Comparison of ENCODE assay signal across 8 cellular contexts in the genomic region with DNA sequence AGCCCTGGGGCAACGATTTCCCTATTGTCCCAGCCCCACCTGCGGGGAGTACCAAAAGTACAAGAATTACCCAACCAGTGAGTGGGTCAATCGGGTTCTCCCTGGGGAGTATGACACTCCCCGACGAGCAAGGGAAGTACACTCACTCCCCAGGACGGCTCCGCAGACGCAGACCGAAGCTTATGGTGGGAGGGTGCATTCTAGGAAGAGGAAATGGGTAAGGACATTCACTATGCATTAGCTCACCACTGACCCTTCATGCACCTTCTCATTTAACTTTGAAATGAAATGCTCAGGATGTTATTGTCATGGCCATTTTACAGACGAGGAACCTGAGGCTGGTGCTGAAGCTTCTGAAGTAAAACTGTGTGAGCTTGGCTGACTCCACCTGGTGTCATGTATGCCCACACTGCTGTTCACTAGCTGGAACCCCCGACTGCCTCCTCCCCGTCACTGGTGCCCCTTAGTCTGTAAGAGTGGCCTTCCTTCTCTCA. TPM values are rescaled to one million over a fixed set of nuclear protein-coding genes. Genes with fewer than 3 reads are reported as not detected.
A peak's percentile ranks its signal among the peaks of the same experiment; 100 is the strongest.
DNase-seq lines count a peak whose midpoint lies in the region; ATAC-seq, FAIRE-seq and TF ChIP-seq lines count a peak whose summit lies in the region.

No MANE protein-coding gene starts in this region.

- H3K9me3 ChIP-seq in adrenal gland (replicated peaks in 1 of 3) = no peaks in the 10 kb centered on the region
- no peaks in the 10 kb centered on the region for H3K9me3 ChIP-seq in HepG2 (ENCODE audit: low read length)
- H3K9me3 ChIP-seq in effector memory CD4-positive, alpha-beta T cell (ENCODE audit: control insufficient read depth, low read length) = no peaks in the 10 kb centered on the region

- TF ChIP-seq POLR2A in adrenal gland (IDR thresholded peaks at IDR 0.05) = no peak
- no peak for TF ChIP-seq POLR2A in HepG2 (IDR thresholded peaks at IDR 0.05; ENCODE audit: insufficient read depth in 1 of 2, low read depth in 2 of 2, low read length in 2 of 2)

- no peak overlapping the region for H2AFZ ChIP-seq in HepG2 (ENCODE audit: low read length)

- TF ChIP-seq CTCF in adrenal gland (IDR thresholded peaks at IDR 0.05) = no peak
- no peak for TF ChIP-seq CTCF in HepG2 (CRISPR knock-in tag; IDR thresholded peaks at IDR 0.05)

- no peaks in the 10 kb centered on the region for H3K36me3 ChIP-seq in adrenal gland (replicated peaks in 1 of 2)
- no peaks in the 10 kb centered on the region for H3K36me3 ChIP-seq in HepG2 (replicated peaks in 1 of 2; ENCODE audit: control insufficient read depth in 1 of 2, insufficient read depth in 2 of 2, low read length in 2 of 2)
- H3K36me3 ChIP-seq in H7 (replicated peaks; ENCODE audit: control insufficient read depth, insufficient read depth, low read length) = no peaks in the 10 kb centered on the region
- no peaks in the 10 kb centered on the region for H3K36me3 ChIP-seq in effector memory CD4-positive, alpha-beta T cell (ENCODE audit: control insufficient read depth, insufficient read depth, low read length)

- TF ChIP-seq RAD21 in HepG2 (CRISPR knock-in tag; IDR thresholded peaks at IDR 0.05) = no peak

- no peaks in the 10 kb centered on the region for H3K27me3 ChIP-seq in adrenal gland
- peaks cover 0 to 12% of the 10 kb centered on the region in 2 experiments; a peak in 4 of 5 replicates for H3K27me3 ChIP-seq in HepG2 (ENCODE audit: control insufficient read depth in 1 of 2, insufficient read depth in 2 of 2, low read length in 2 of 2)
- H3K27me3 ChIP-seq in H7 (ENCODE audit: control insufficient read depth, insufficient read depth, low read length) = no peaks in the 10 kb centered on the region
- H3K27me3 ChIP-seq in effector memory CD4-positive, alpha-beta T cell (replicated peaks; ENCODE audit: control insufficient read depth, insufficient read depth, low read length, poor library complexity, severe bottlenecking) = no peaks in the 10 kb centered on the region

- BruUV-seq in HepG2 (replicated peaks; lab: Mats Ljungman, UMichigan) = no TSS peak

- no peaks in the 10 kb centered on the region for H3K4me1 ChIP-seq in adrenal gland (replicated peaks in 1 of 2)
- H3K4me1 ChIP-seq in HepG2 (ENCODE audit: insufficient read depth, low read length) = peaks cover 14% of the 10 kb centered on the region
- no peaks in the 10 kb centered on the region for H3K4me1 ChIP-seq in effector memory CD4-positive, alpha-beta T cell (ENCODE audit: control insufficient read depth, insufficient read depth, low read length, poor library complexity, severe bottlenecking)

- H3K9ac ChIP-seq in HepG2 (ENCODE audit: insufficient read depth, low read depth, low read length) = no peak overlapping the region

- intact Hi-C loops in adrenal gland (cut with DNase I) = no loop called here
- intact Hi-C loops in HepG2 (cut with micrococcal nuclease; ENCODE audit: unreplicated experiment) = no loop called here

- H3K4me2 ChIP-seq in HepG2 (ENCODE audit: low read depth, low read length) = no peak overlapping the region

- peak; percentile 95 for DNase-seq in EL
- peak in 4 of 7 donors; percentile 20 to 60 (median 50) for DNase-seq in adrenal gland
- DNase-seq in HepG2 (ENCODE audit: low spot score) = no peak
- DNase-seq in H7 = no peak
- DNase-seq in cortex of kidney (lab: John Stamatoyannopoulos, UW) = no peak
- no peak for DNase-seq in effector memory CD4-positive, alpha-beta T cell
- DNase-seq in T-helper 2 cell = no peak

- in situ Hi-C loops in HepG2 (cut with HindIII; ENCODE audit: extremely low pct_ligation_motif_present, low pct_unique_long_range_greater_than_20kb) = no loop called here

- 60 to 71% (median 63%) methylated on average over 12 of the region's 12 CpGs for WGBS in adrenal gland, 4 donors
- WGBS in HepG2 (ENCODE audit: low lambda C conversion rate) = 66% methylated on average over 12 of the region's 12 CpGs

- POLR2A ChIA-PET in HepG2 (lab: Yijun Ruan, JAX) = no interaction called here

- H3K27ac ChIP-seq in adrenal gland (peak overlapping the region in 1 of 5 donors; percentile 22), HepG2 (ENCODE audit: extremely low read length, insufficient read depth, low read length) (no peak overlapping the region)
- H3K27ac ChIP-seq in effector memory CD4-positive, alpha-beta T cell (ENCODE audit: insufficient read depth, low read length, poor library complexity, severe bottlenecking) = no peak overlapping the region

- ATAC-seq in HG03139 (IDR thresholded peaks at IDR 0.05; ENCODE audit: unreplicated experiment) (peak; percentile 55), HepG2 (no peak)

- no peaks in the 10 kb centered on the region for H4K20me1 ChIP-seq in HepG2 (ENCODE audit: insufficient read depth, low read length)

- CTCF ChIA-PET in HepG2 (lab: Yijun Ruan, JAX; ENCODE audit: low intra/inter-chr PET ratio, low total read pairs) = no interaction called here

- no peaks in the 10 kb centered on the region for H3K79me2 ChIP-seq in HepG2 (ENCODE audit: insufficient read depth, low read length)

- H3K4me3 ChIP-seq in adrenal gland = no peak overlapping the region
- no peak overlapping the region for H3K4me3 ChIP-seq in HepG2 (replicated peaks in 1 of 3; ENCODE audit: insufficient read depth in 1 of 3, low read depth in 2 of 3, low read length in 3 of 3)
- no peak overlapping the region for H3K4me3 ChIP-seq in H7 (ENCODE audit: insufficient read depth, low read depth, low read length)
- H3K4me3 ChIP-seq in effector memory CD4-positive, alpha-beta T cell (ENCODE audit: insufficient read depth, low read depth, low read length, poor library complexity, severe bottlenecking) = no peak overlapping the region

- TF ChIP-seq EP300 in HepG2 (IDR thresholded peaks at IDR 0.05; ENCODE audit: low read depth in 2 of 2, low read length in 2 of 2) = no peak
- TF ChIP-seq EP300 in HepG2 (CRISPR knock-in tag; IDR thresholded peaks at IDR 0.05; ENCODE audit: borderline replicate concordance) = no peak

- FAIRE-seq in HepG2 (lab: Jason Lieb, UNC) = no peak

TF ChIP-seq in HepG2, 621 proteins besides CTCF, POLR2A, EP300 and RAD21:
- peak; percentile 33; the same call in 1 of the 2 replicates for TF ChIP-seq ZNF629 (CRISPR knock-in tag; conservative IDR thresholded peaks at IDR 0.05)
- TF ChIP-seq ZSCAN25 (CRISPR knock-in tag; IDR thresholded peaks at IDR 0.05) = no peak

RNA-seq across cellular contexts. Expression of a gene that starts 45.8 kb away (rescaled TPM):
- total RNA-seq in adrenal gland (100 to 1,000 TPM; 156 to 509 (median 319) TPM), HepG2 (2016; rRNA removed; fragmentation: Illumina TruSeq; extraction: Trizol) (183 and 311 TPM in 2 replicates)
- polyA plus RNA-seq in adrenal gland (100 to 1,000 TPM in 1 of 3 donors, 10 to 100 TPM in 2; 33.7 to 532 (median 65.3) TPM), HepG2 (2011; rRNA removed) (292 and 377 TPM in 2 replicates)
- 31.8 and 36.6 TPM in 2 replicates for total RNA-seq in HepG2 (2016; cell fraction: cytosol; rRNA removed; fragmentation: Illumina TruSeq; extraction: Trizol; ENCODE audit: low read depth)
- 191 and 318 TPM in 2 replicates for total RNA-seq in HepG2 (2016; cell fraction: insoluble cytoplasmic fraction; rRNA removed; fragmentation: Illumina TruSeq; extraction: Trizol)
- total RNA-seq in HepG2 (2016; cell fraction: membrane; rRNA removed; fragmentation: Illumina TruSeq; extraction: Trizol) = 62.0 and 63.6 TPM in 2 replicates
- 252 and 291 TPM in 2 replicates for total RNA-seq in HepG2 (2016; cell fraction: nucleus; rRNA removed; fragmentation: Illumina TruSeq; extraction: Trizol)
- 308 and 326 TPM in 2 replicates for polyA plus RNA-seq in HepG2 (2011; cell fraction: cytosol; rRNA removed)
- polyA plus RNA-seq in HepG2 (2011; cell fraction: nucleus; rRNA removed) = 81.4 and 84.1 TPM in 2 replicates
- polyA plus RNA-seq in HepG2 (2012) = 131 and 139 TPM in 2 replicates
- 36.6 and 41.3 TPM in 2 replicates for polyA plus RNA-seq in HepG2 (2016; cell fraction: cytosol; fragmentation: Illumina TruSeq; extraction: Trizol; ENCODE audit: low read depth)
- polyA plus RNA-seq in HepG2 (2016; cell fraction: insoluble cytoplasmic fraction; fragmentation: Illumina TruSeq; extraction: Trizol; ENCODE audit: low read depth) = 162 and 165 TPM in 2 replicates
- polyA plus RNA-seq in HepG2 (2016; cell fraction: membrane; fragmentation: Illumina TruSeq; extraction: Trizol; ENCODE audit: low read depth) = 58.6 and 59.0 TPM in 2 replicates
- polyA plus RNA-seq in HepG2 (2016; cell fraction: nucleus; fragmentation: Illumina TruSeq; extraction: Trizol; ENCODE audit: insufficient read depth, low read depth) = 306 and 326 TPM in 2 replicates
- 546 and 919 TPM in 2 replicates for polyA minus RNA-seq in HepG2 (2011; rRNA and poly(A)+ RNA removed; ENCODE audit: low replicate concordance)
- 247 and 332 TPM in 2 replicates for polyA minus RNA-seq in HepG2 (2011; cell fraction: cytosol; rRNA and poly(A)+ RNA removed)
- 78.8 and 85.5 TPM in 2 replicates for polyA minus RNA-seq in HepG2 (2011; cell fraction: nucleus; rRNA and poly(A)+ RNA removed)
- total RNA-seq in H7 (2014; rRNA removed; shearing (Covaris generic)) = 151 and 240 TPM in 2 replicates

RNA-seq across cellular contexts. Expression of a gene that starts 56.4 kb away (rescaled TPM):
- total RNA-seq in adrenal gland (100 to 1,000 TPM in 5 of 8 donors, 10 to 100 TPM in 3; 47.9 to 393 (median 152) TPM), HepG2 (2016; rRNA removed; fragmentation: Illumina TruSeq; extraction: Trizol) (4.3 and 24.2 TPM in 2 replicates)
- polyA plus RNA-seq in adrenal gland (100 to 1,000 TPM in 2 of 3 donors, 10 to 100 TPM in 1; 63.2 to 129 (median 107) TPM), HepG2 (2011; rRNA removed) (15.9 and 26.2 TPM in 2 replicates)
- 2.5 and 3.0 TPM in 2 replicates for total RNA-seq in HepG2 (2016; cell fraction: cytosol; rRNA removed; fragmentation: Illumina TruSeq; extraction: Trizol; ENCODE audit: low read depth)
- 3.4 and 28.3 TPM in 2 replicates for total RNA-seq in HepG2 (2016; cell fraction: insoluble cytoplasmic fraction; rRNA removed; fragmentation: Illumina TruSeq; extraction: Trizol)
- total RNA-seq in HepG2 (2016; cell fraction: membrane; rRNA removed; fragmentation: Illumina TruSeq; extraction: Trizol) = 2.8 and 4.2 TPM in 2 replicates
- total RNA-seq in HepG2 (2016; cell fraction: nucleus; rRNA removed; fragmentation: Illumina TruSeq; extraction: Trizol) = 64.4 and 68.6 TPM in 2 replicates
- 8.8 and 9.0 TPM in 2 replicates for polyA plus RNA-seq in HepG2 (2011; cell fraction: cytosol; rRNA removed)
- polyA plus RNA-seq in HepG2 (2011; cell fraction: nucleus; rRNA removed) = 83.8 and 92.0 TPM in 2 replicates
- 4.3 and 4.8 TPM in 2 replicates for polyA plus RNA-seq in HepG2 (2012)
- 1.2 and 1.8 TPM in 2 replicates for polyA plus RNA-seq in HepG2 (2016; cell fraction: cytosol; fragmentation: Illumina TruSeq; extraction: Trizol; ENCODE audit: low read depth)
- 5.5 and 10.0 TPM in 2 replicates for polyA plus RNA-seq in HepG2 (2016; cell fraction: insoluble cytoplasmic fraction; fragmentation: Illumina TruSeq; extraction: Trizol; ENCODE audit: low read depth)
- 2.1 and 3.4 TPM in 2 replicates for polyA plus RNA-seq in HepG2 (2016; cell fraction: membrane; fragmentation: Illumina TruSeq; extraction: Trizol; ENCODE audit: low read depth)
- 101 and 123 TPM in 2 replicates for polyA plus RNA-seq in HepG2 (2016; cell fraction: nucleus; fragmentation: Illumina TruSeq; extraction: Trizol; ENCODE audit: insufficient read depth, low read depth)
- polyA minus RNA-seq in HepG2 (2011; rRNA and poly(A)+ RNA removed; ENCODE audit: low replicate concordance) = 58.4 and 70.4 TPM in 2 replicates
- 11.7 and 16.7 TPM in 2 replicates for polyA minus RNA-seq in HepG2 (2011; cell fraction: cytosol; rRNA and poly(A)+ RNA removed)
- polyA minus RNA-seq in HepG2 (2011; cell fraction: nucleus; rRNA and poly(A)+ RNA removed) = 128 and 149 TPM in 2 replicates
- total RNA-seq in H7 (2014; rRNA removed; shearing (Covaris generic)) = 14.2 and 217 TPM in 2 replicates

Comparison
In these comparisons a context has a peak if more than half of its experiments do, and no peak if none do; other contexts are left out.
1. DNase-seq: peak in EL (single experiment) and adrenal gland (4 of 7); none in HepG2 (single experiment), H7 (single experiment), cortex of kidney (single experiment), effector memory CD4-positive, alpha-beta T cell (0 of 3) and T-helper 2 cell (0 of 5).